Comparison of ENCODE assay signal across 18 cellular contexts in the genomic region with DNA sequence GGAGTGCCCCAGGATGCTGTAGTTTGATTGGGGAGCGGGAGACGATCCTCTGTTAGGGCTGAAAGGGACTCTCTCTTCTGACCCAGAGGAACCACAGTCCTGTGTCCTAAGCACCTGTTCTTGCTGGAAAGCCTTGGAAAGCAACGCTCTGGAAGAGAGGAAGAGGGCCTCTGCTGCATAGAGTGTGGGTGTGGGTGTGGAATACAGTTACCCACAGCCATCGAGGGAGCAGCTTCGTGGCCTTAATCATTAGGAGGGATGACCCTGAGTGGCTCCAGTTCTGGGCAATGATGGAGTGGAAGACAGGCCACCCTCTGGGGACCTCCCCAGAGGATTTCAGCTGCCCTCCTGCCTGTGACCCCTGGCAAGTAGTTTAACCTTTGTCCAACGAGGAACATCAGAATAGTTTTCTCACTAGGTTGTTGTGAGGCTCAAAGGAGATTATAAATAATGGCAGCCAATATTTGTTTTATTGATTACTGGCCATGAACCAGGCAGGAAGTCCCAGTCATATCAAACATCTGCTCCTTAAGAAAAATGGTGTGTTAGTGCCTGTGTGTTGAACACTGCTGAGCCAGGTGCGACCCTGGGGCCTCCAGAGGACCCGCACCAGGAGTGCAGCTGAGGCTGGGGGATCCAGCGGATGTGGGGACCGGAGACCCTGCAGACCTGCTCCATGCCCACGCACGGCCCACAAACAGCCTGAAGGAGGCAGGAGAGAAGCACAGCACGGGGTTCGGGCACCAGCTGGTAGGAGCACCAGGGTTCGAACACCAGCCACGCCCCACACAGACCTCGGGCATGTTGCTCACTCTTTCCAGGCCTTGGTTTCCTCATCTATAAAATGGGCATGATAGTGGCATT. TPM values are rescaled to one million over a fixed set of nuclear protein-coding genes. Genes with fewer than 3 reads are reported as not detected.
"Had no signal": no experiment of that assay in that cellular context is flagged by ENCODE, and none has a peak within 500 bp of the region (broad histone marks: within the 10 kb centered on the region; RNA-seq: fewer than 3 reads in every experiment).

No MANE protein-coding gene starts in this region.

- H3K27me3 ChIP-seq: ascending aorta, breast epithelium, ovary had no signal

- H3K9me3 ChIP-seq: ascending aorta, breast epithelium, gastrocnemius medialis, left lung, ovary, upper lobe of right lung had no signal

- DNase-seq: activated CD4-positive, alpha-beta T cell treated with anti-CD3 and anti-CD28 coated beads, Interleukin-2, amount 10 ng/mL, durations not matched to agents 7 days and 5 days; activated CD8-positive, alpha-beta memory T cell treated with anti-CD3 and anti-CD28 coated beads, Interleukin-2, amount 50 U/mL, for 48 hours; activated CD8-positive, alpha-beta T cell treated with anti-CD3 and anti-CD28 coated beads, Interleukin-2, amount 10 ng/mL, durations not matched to agents 7 days and 5 days; activated effector memory CD4-positive, alpha-beta T cell treated with anti-CD3 and anti-CD28 coated beads, Interleukin-2, amount 50 U/mL, for 16 hours; activated naive CD4-positive, alpha-beta T cell treated with anti-CD3 and anti-CD28 coated beads, Interleukin-2, amount 50 U/mL, for 16 hours; activated T-cell treated with anti-CD3 and anti-CD28 coated beads, Interleukin-2, amount 50 U/mL, for 48 hours; gastrocnemius medialis; head of caudate nucleus; kidney; left lung; ovary; stimulated activated naive CD4-positive, alpha-beta T cell; T-helper 9 cell; upper lobe of right lung had no signal

- H3K4me3 ChIP-seq: ascending aorta, breast epithelium, coronary artery, gastrocnemius medialis, left lung, ovary, upper lobe of right lung had no signal

- H3K4me1 ChIP-seq: ascending aorta, breast epithelium, gastrocnemius medialis, left lung, upper lobe of right lung had no signal

- H3K36me3 ChIP-seq: ascending aorta, breast epithelium, gastrocnemius medialis, left lung, ovary, upper lobe of right lung had no signal

- ATAC-seq: activated CD4-positive, CD25-positive, alpha-beta regulatory T cell treated with anti-CD3 and anti-CD28 coated beads, Interleukin-2, amount 50 U/mL, for 24 hours; activated CD8-positive, alpha-beta T cell treated with anti-CD3 and anti-CD28 coated beads, Interleukin-2, amount 10 ng/mL, durations not matched to agents 7 days and 5 days; gastrocnemius medialis; left lung; upper lobe of right lung had no signal

- H3K27ac ChIP-seq: ascending aorta, breast epithelium, coronary artery, gastrocnemius medialis, left lung, ovary, upper lobe of right lung had no signal

RNA-seq across cellular contexts. Expression of a gene that starts 35.6 kb away (rescaled TPM):
- total RNA-seq: ascending aorta had no signal
